Comparison of ENCODE assay signal across 8 cellular contexts in the genomic region with DNA sequence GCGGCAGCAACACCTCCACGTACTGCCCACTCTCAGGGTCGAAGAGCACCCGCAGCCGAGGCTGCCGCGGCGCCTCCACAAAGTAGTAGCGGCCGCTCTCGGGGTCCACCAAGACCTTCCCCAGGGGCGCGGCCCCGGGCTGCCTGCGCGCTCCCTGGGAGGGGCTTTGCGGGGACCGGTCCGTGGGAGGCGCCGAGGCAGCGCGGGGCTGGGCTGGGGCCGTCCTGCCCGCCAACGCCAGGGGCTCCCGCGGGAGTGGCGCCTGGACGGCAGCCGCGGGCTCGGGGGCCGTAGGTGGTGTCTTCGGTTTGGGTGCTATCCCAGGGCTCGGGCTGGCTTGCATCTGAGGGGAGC. TPM values are rescaled to one million over a fixed set of nuclear protein-coding genes. Genes with fewer than 3 reads are reported as not detected.
DNase-seq lines count a peak whose midpoint lies in the region; ATAC-seq and TF ChIP-seq lines count a peak whose summit lies in the region.

No MANE protein-coding gene starts in this region.

- peaks cover 34 to 57% of the 10 kb centered on the region in 2 donors for H3K4me1 ChIP-seq in duodenal mucosa (ENCODE audit: control insufficient read depth in 1 of 2, insufficient read depth in 2 of 2, low read length in 2 of 2)
- H3K4me1 ChIP-seq in gastrocnemius medialis = peaks cover 31 to 64% of the 10 kb centered on the region in 2 donors

- H3K27ac ChIP-seq in duodenal mucosa (ENCODE audit: low read depth, low read length) (no peak overlapping the region), gastrocnemius medialis (peak overlapping the region; percentile 99 to 100 (median 100))

- no peak for ATAC-seq in gastrocnemius medialis
- no peak for ATAC-seq in GM21526 (IDR thresholded peaks at IDR 0.05; ENCODE audit: low FRiP score, unreplicated experiment)

- H3K9ac ChIP-seq in duodenal mucosa (ENCODE audit: low read depth in 1 of 2, low read length in 2 of 2) = peak overlapping the region; percentile 0 to 43

- peaks cover 33 to 37% (median 37%) of the 10 kb centered on the region in 3 donors for H3K4me1 Mint-ChIP-seq in IgD-negative memory B cell

- H3K27me3 ChIP-seq in duodenal mucosa (ENCODE audit: control insufficient read depth in 1 of 2, insufficient read depth in 2 of 2, low read length in 2 of 2) (peaks cover 0 to 10% of the 10 kb centered on the region in 2 donors), gastrocnemius medialis (no peaks in the 10 kb centered on the region)

- peak overlapping the region; percentile 82 to 96 (median 94) for H3K4me3 Mint-ChIP-seq in IgD-negative memory B cell

- peak overlapping the region in 2 of 3 donors; percentile 88 to 96 for H3K27ac Mint-ChIP-seq in IgD-negative memory B cell

- peaks cover 2% of the 10 kb centered on the region for H3K36me3 Mint-ChIP-seq in IgD-negative memory B cell

- TF ChIP-seq POLR2A in GM18951 (IDR thresholded peaks at IDR 0.05; ENCODE audit: extremely low read depth, insufficient read depth, insufficient read length) = peak; percentile 70
- no peak for TF ChIP-seq POLR2A in gastrocnemius medialis (IDR thresholded peaks at IDR 0.05)

- H3K27me3 Mint-ChIP-seq in IgD-negative memory B cell = no peaks in the 10 kb centered on the region

- TF ChIP-seq CTCF in gastrocnemius medialis (IDR thresholded peaks at IDR 0.05 in 4 of 5, conservative IDR thresholded peaks at IDR 0.05 in 1 of 5) = no peak
- TF ChIP-seq CTCF in GM20000 (IDR thresholded peaks at IDR 0.05; ENCODE audit: extremely low read depth, missing control alignments) = no peak

- in situ Hi-C loops in GM18951 (cut with MboI; ENCODE audit: low sequenced_read_pairs, unreplicated experiment) = no loop called here
- in situ Hi-C loops in gastrocnemius medialis (cut with MboI; ENCODE audit: low sequenced_read_pairs in 4 of 4) = no loop called here

- peak overlapping the region; percentile 74 to 75 for H3K4me3 ChIP-seq in duodenal mucosa (ENCODE audit: low read depth in 1 of 2, low read length in 2 of 2)
- peak overlapping the region; percentile 67 to 84 (median 72) for H3K4me3 ChIP-seq in gastrocnemius medialis

- no peaks in the 10 kb centered on the region for H3K36me3 ChIP-seq in duodenal mucosa (ENCODE audit: control insufficient read depth in 1 of 2, insufficient read depth in 2 of 2, low read length in 2 of 2)
- no peaks in the 10 kb centered on the region for H3K36me3 ChIP-seq in gastrocnemius medialis

- H3K9me3 ChIP-seq in duodenal mucosa (ENCODE audit: control insufficient read depth in 1 of 2, low read length in 2 of 2) (no peaks in the 10 kb centered on the region), gastrocnemius medialis (no peaks in the 10 kb centered on the region)

- no peaks in the 10 kb centered on the region for H3K9me3 Mint-ChIP-seq in IgD-negative memory B cell

- DNase-seq in gastrocnemius medialis (no peak), GM20000 (ENCODE audit: low spot score) (no peak), NCI-H2227 treated with DMSO at 0.1 percent for 48 hours (lab: John Stamatoyannopoulos, UW) (no peak), NCI-H1417 (lab: John Stamatoyannopoulos, UW) (no peak)

- intact Hi-C loops in gastrocnemius medialis (cut with DNase I; ENCODE audit: low total_unique reads) = loop anchor here (5.0 kb wide), 1 partner anchor 1770 kb away; no protein-coding TSS in a partner anchor

RNA-seq across cellular contexts. Expression of a gene that starts 2.6 kb away (rescaled TPM):
- polyA plus RNA-seq in IgD-negative memory B cell = 193 TPM
- under 1 TPM in 1 of 4 donors, not detected in 3; 0.46 TPM for total RNA-seq in gastrocnemius medialis

RNA-seq across cellular contexts. Expression of a gene that starts 2.6 kb away (rescaled TPM):
- 1.5 TPM for polyA plus RNA-seq in IgD-negative memory B cell
- total RNA-seq in gastrocnemius medialis = 10 to 100 TPM; 26.8 to 81.4 (median 52.9) TPM

RNA-seq across cellular contexts. Expression of a gene that starts 9.2 kb away (rescaled TPM):
- not detected for polyA plus RNA-seq in IgD-negative memory B cell
- total RNA-seq in gastrocnemius medialis = not detected

RNA-seq across cellular contexts. Expression of a gene that starts 11.6 kb away (rescaled TPM):
- polyA plus RNA-seq in IgD-negative memory B cell = 4.7 TPM
- total RNA-seq in gastrocnemius medialis = 10 to 100 TPM in 3 of 4 donors, 1 to 10 TPM in 1; 6.8 to 24.1 (median 12.5) TPM

RNA-seq across cellular contexts. Expression of a gene that starts 47.0 kb away (rescaled TPM):
- polyA plus RNA-seq in IgD-negative memory B cell = 5.1 TPM
- total RNA-seq in gastrocnemius medialis = 10 to 100 TPM in 3 of 4 donors, 1 to 10 TPM in 1; 5.1 to 21.7 (median 13.3) TPM
